13 cellular contexts compared by ENCODE assay signal in the genomic region with DNA sequence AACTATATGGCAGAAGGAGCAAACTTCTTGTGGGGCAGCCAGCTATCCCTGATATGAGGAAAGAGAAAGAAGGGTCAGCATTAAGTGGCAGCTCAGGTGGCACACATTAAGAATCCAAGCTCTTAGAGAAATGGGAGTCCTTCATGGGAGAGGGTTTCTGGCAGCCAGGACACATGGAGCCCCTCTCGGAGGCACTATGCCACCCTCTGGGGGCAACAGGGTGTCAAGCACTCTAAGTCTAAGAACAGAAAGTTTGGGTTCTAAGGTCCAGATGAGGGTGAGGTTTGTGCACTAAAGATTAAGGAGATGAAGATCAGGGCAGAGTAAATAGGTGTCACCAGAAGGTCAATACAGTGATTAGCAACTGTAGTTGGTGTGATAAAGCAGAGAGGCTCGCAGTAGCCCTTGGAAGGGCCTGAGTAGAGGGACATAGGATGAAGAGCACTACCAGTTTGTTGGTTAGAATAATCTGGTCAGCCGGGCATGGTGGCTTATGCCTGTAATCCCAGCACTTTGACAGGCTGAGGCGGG.
DNase-seq lines count a peak whose midpoint lies in the region; ATAC-seq and TF ChIP-seq lines count a peak whose summit lies in the region.
"Had no signal": no experiment of that assay in that cellular context is flagged by ENCODE, and none has a peak within 500 bp of the region (broad histone marks: within the 10 kb centered on the region; RNA-seq: fewer than 3 reads in every experiment).

No MANE protein-coding gene starts in this region.

- H2AFZ ChIP-seq in DND-41 (ENCODE audit: low read depth, low read length) = no peak overlapping the region

- H3K27me3 Mint-ChIP-seq in T-cell = no peaks in the 10 kb centered on the region

- no peak overlapping the region for H3K4me3 ChIP-seq in DND-41 (ENCODE audit: low read depth in 1 of 2, low read length in 2 of 2)
- H3K4me3 ChIP-seq: sigmoid colon had no signal

- H3K36me3 ChIP-seq in DND-41 (ENCODE audit: insufficient read depth, low read length) = no peaks in the 10 kb centered on the region
- H3K36me3 ChIP-seq: sigmoid colon had no signal

- no peak overlapping the region for H3K27ac ChIP-seq in DND-41 (ENCODE audit: low read length)
- H3K27ac ChIP-seq: 22Rv1, sigmoid colon had no signal

- H3K27me3 ChIP-seq in DND-41 (ENCODE audit: insufficient read depth, low read length, poor library complexity) = no peaks in the 10 kb centered on the region
- H3K27me3 ChIP-seq: sigmoid colon had no signal

- no peak overlapping the region for H3K4me2 ChIP-seq in DND-41 (ENCODE audit: insufficient read depth, low read length)

- no peak for TF ChIP-seq POLR2A in erythroblast (IDR thresholded peaks at IDR 0.05; ENCODE audit: low read length)

- peaks cover 73 to 87% (median 79%) of the 10 kb centered on the region in 3 donors for H3K4me1 Mint-ChIP-seq in T-cell

- CTCF ChIA-PET in T-cell (lab: Charles Lee) = interaction anchor here in 1 of 2 donors (0.6 to 0.9 kb wide), 3 partner anchors 13 to 169 kb away, joined by 3 to 9 read pairs (median 3); no protein-coding TSS in a partner anchor

- H3K9me3 Mint-ChIP-seq in T-cell = no peaks in the 10 kb centered on the region

- H3K9ac ChIP-seq in DND-41 (ENCODE audit: low read depth, low read length) = no peak overlapping the region

- no peaks in the 10 kb centered on the region for H4K20me1 ChIP-seq in DND-41 (ENCODE audit: insufficient read depth, low read length)

- no peaks in the 10 kb centered on the region for H3K9me3 ChIP-seq in DND-41 (ENCODE audit: insufficient read depth, low read length, severe bottlenecking)

- H3K4me1 ChIP-seq in DND-41 (ENCODE audit: insufficient read depth, low read length) = no peaks in the 10 kb centered on the region
- H3K4me1 ChIP-seq: sigmoid colon had no signal

- DNase-seq in DMS 273 (lab: John Stamatoyannopoulos, UW; ENCODE audit: unreplicated experiment) = peak; percentile 35
- no peak for DNase-seq in DMS 273 treated with DMSO at 0.1 percent for 48 hours (lab: John Stamatoyannopoulos, UW)
- no peak for DNase-seq in DND-41
- no peak for DNase-seq in T-cell
- peak; percentile 40 to 58 for DNase-seq in erythroblast (lab: John Stamatoyannopoulos, UW)
- DNase-seq in T1000 (lab: John Stamatoyannopoulos, UW) = no peak
- DNase-seq in iPS-NIHi11 (ENCODE audit: low spot score) = no peak
- no peak for DNase-seq in NCI-H2227 treated with DMSO at 0.1 percent for 48 hours (lab: John Stamatoyannopoulos, UW)
- DNase-seq: islet precursor cell, NCI-H2171 treated with DMSO at 0.1 percent for 48 hours, RPMI8226, sigmoid colon had no signal

- peak; percentile 15 for TF ChIP-seq CTCF in DND-41 (IDR thresholded peaks at IDR 0.05; ENCODE audit: borderline replicate concordance, extremely low read depth, low read length, poor library complexity, severe bottlenecking)

- peaks cover 35% of the 10 kb centered on the region for H3K36me3 Mint-ChIP-seq in T-cell

- H3K4me3 Mint-ChIP-seq in T-cell = peak overlapping the region; percentile 0 to 54 (median 17)

- H3K79me2 ChIP-seq in DND-41 (ENCODE audit: insufficient read depth, low read length) = no peaks in the 10 kb centered on the region

- POLR2A ChIA-PET in T-cell (lab: Charles Lee) = no interaction called here

- peak overlapping the region; percentile 86 to 91 for H3K27ac Mint-ChIP-seq in T-cell

- ATAC-seq in DND-41 (ENCODE audit: insufficient read depth, low read depth) (no peak), T-cell (replicated peaks in 1 of 4) (no peak)

Comparison
In these comparisons a context has a peak if more than half of its experiments do, and no peak if none do; other contexts are left out.
1. DNase-seq: peak in DMS 273 (single experiment) and erythroblast (2 of 2); none in DMS 273 treated with DMSO at 0.1 percent for 48 hours (single experiment), DND-41 (single experiment), T-cell (0 of 34), T1000 (single experiment), iPS-NIHi11 (single experiment) and NCI-H2227 treated with DMSO at 0.1 percent for 48 hours (single experiment).